ENCODE assay signal across 15 cellular contexts in the genomic region with DNA sequence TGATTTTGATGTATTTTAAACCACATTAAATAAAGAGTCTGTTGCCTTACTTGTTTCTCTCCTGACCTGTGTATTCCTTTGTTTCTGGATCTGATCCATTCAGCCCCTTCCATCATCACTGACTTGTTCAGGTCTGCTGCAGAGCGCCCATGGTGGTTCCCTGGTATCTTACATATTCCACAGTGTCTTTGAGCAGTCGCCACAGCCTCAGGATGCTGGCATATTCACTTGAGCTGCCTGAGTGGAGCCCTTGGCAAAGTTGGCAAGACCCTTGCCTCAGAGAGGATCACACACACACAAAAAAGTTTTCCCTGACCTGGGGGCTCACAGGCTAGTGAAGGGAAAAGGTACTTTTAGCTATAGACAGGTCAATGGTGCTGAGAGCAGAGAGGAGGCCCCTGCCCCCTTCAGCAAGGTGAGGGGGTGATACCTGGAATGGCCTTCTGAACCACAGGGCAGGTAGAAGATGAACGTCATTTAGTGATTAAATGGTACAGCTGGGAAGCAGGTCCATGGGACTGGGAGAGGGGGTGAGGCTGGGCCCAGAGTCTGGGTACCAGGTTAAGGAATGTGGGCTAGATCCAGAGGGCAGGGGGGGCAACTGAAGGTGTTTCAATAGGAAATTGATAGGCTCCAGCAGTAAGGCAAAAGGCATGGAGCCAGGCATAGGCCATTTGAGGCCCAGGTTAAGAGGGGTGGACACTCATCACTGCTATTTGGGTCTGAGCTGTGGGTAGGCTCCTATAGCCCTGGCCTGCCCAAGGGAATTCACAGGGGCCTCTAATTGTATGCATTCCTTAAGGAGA. TPM values are rescaled to one million over a fixed set of nuclear protein-coding genes. Genes with fewer than 3 reads are reported as not detected.
A peak's percentile ranks its signal among the peaks of the same experiment; 100 is the strongest.
DNase-seq lines count a peak whose midpoint lies in the region; ATAC-seq, FAIRE-seq and TF ChIP-seq lines count a peak whose summit lies in the region.
"Had no signal": no experiment of that assay in that cellular context is flagged by ENCODE, and none has a peak within 500 bp of the region (broad histone marks: within the 10 kb centered on the region; RNA-seq: fewer than 3 reads in every experiment).

No MANE protein-coding gene starts in this region.

- intact Hi-C loops in HCT116 (cut with micrococcal nuclease) (no loop called here), GM12878 (cut with micrococcal nuclease; ENCODE audit: unreplicated experiment) (no loop called here)

- H4K20me1 ChIP-seq in HCT116 (ENCODE audit: insufficient read depth) = no peaks in the 10 kb centered on the region
- no peaks in the 10 kb centered on the region for H4K20me1 ChIP-seq in GM12878 (ENCODE audit: control insufficient read depth, insufficient read depth)

- H3K4me2 ChIP-seq in HCT116 (ENCODE audit: low read length) (no peak overlapping the region), GM12878 (ENCODE audit: control insufficient read depth, insufficient read depth) (no peak overlapping the region), neuronal stem cell (ENCODE audit: insufficient read depth, low read length, poor library complexity, severe bottlenecking) (no peak overlapping the region)

- no peak overlapping the region for H2BK12ac ChIP-seq in neuronal stem cell (ENCODE audit: low read length)

- no peak overlapping the region for H4K91ac ChIP-seq in neuronal stem cell (ENCODE audit: low read depth, low read length, poor library complexity)

- CTCF ChIA-PET in HCT116 (lab: Charles Lee) = interaction anchor here (1.1 kb wide), 1 partner anchor 12 kb away, joined by 3 read pairs; no protein-coding TSS in a partner anchor
- CTCF ChIA-PET in GM12878 (lab: Yijun Ruan, JAX) = interaction anchor here (1.0 to 2.1 kb wide), 2 partner anchors 17 to 118 kb away, joined by 4 to 5 read pairs; no protein-coding TSS in a partner anchor

- peaks cover 61% of the 10 kb centered on the region for H3K4me1 Mint-ChIP-seq in T-helper 1 cell treated with Interleukin-12 subunit alpha and Interleukin-12 subunit beta and Interleukin-4 antibody, amounts not matched to agents 30 μg/mL and 1 μg/mL, for 36 hours (ENCODE audit: low read depth)
- H3K4me1 Mint-ChIP-seq in neural crest cell = peaks cover 43% of the 10 kb centered on the region

- H3K14ac ChIP-seq in neuronal stem cell (ENCODE audit: low read length) = no peak overlapping the region

- peaks cover 43% of the 10 kb centered on the region for H3K36me3 Mint-ChIP-seq in T-helper 1 cell treated with Interleukin-12 subunit alpha and Interleukin-12 subunit beta and Interleukin-4 antibody, amounts not matched to agents 30 μg/mL and 1 μg/mL, for 36 hours (ENCODE audit: low read depth)
- peaks cover 13% of the 10 kb centered on the region for H3K36me3 Mint-ChIP-seq in neural crest cell (ENCODE audit: low read depth)

- no peak overlapping the region for H3K4ac ChIP-seq in neuronal stem cell (ENCODE audit: low read length)

- H2BK5ac ChIP-seq in neuronal stem cell (ENCODE audit: low read length) = no peak overlapping the region

- no peak overlapping the region for H2BK15ac ChIP-seq in neuronal stem cell (ENCODE audit: low read length)

- H2AFZ ChIP-seq in HCT116 (ENCODE audit: low read depth, low read length, poor library complexity, severe bottlenecking) (no peak overlapping the region), GM12878 (ENCODE audit: control insufficient read depth, low read depth, low read length) (no peak overlapping the region), neuronal stem cell (ENCODE audit: low read length) (no peak overlapping the region)

- TF ChIP-seq RAD21 in HCT116 (IDR thresholded peaks at IDR 0.05; ENCODE audit: low read depth) (no peak), GM12878 (IDR thresholded peaks at IDR 0.05; ENCODE audit: insufficient read depth, low read depth, low read length) (no peak)

- no peak for FAIRE-seq in GM12878 (lab: Jason Lieb, UNC)
- FAIRE-seq: endometrium, urothelium cell line had no signal

- H3K9me3 Mint-ChIP-seq in T-helper 1 cell treated with Interleukin-12 subunit alpha and Interleukin-12 subunit beta and Interleukin-4 antibody, amounts not matched to agents 30 μg/mL and 1 μg/mL, for 36 hours = no peaks in the 10 kb centered on the region
- no peaks in the 10 kb centered on the region for H3K9me3 Mint-ChIP-seq in neural crest cell

- TF ChIP-seq EP300 in GM12878 (IDR thresholded peaks at IDR 0.05; ENCODE audit: borderline replicate concordance in 1 of 2, control insufficient read depth in 1 of 2, low read depth in 2 of 2, low read length in 2 of 2) = no peak

- no peak overlapping the region for H4K8ac ChIP-seq in neuronal stem cell (ENCODE audit: low read depth, low read length)

- H3K79me2 ChIP-seq in HCT116 (ENCODE audit: insufficient read depth, low read length) (no peaks in the 10 kb centered on the region), GM12878 (ENCODE audit: control insufficient read depth, insufficient read depth, low read length) (peaks cover 17% of the 10 kb centered on the region)

- H3K79me1 ChIP-seq in neuronal stem cell (ENCODE audit: low read depth, low read length) = no peaks in the 10 kb centered on the region

- H3K36me3 ChIP-seq in HCT116 (ENCODE audit: control insufficient read depth in 1 of 2, insufficient read depth in 2 of 2, low read length in 2 of 2) (peaks cover 16 to 38% of the 10 kb centered on the region in 2 experiments), GM12878 (ENCODE audit: control insufficient read depth in 2 of 2, insufficient read depth in 2 of 2, low read length in 1 of 2) (peaks cover 26 to 32% of the 10 kb centered on the region in 2 experiments), neuronal stem cell (replicated peaks in 1 of 2; ENCODE audit: control insufficient read depth in 2 of 2, insufficient read depth in 2 of 2, low read length in 2 of 2) (peaks cover 38 to 54% of the 10 kb centered on the region in 2 donors)

- TF ChIP-seq CTCF in HCT116 (IDR thresholded peaks at IDR 0.05 in 2 of 3, conservative IDR thresholded peaks at IDR 0.05 in 1 of 3; ENCODE audit: borderline replicate concordance in 1 of 3, insufficient read depth in 1 of 3, low read depth in 2 of 3, low read length in 2 of 3) (no peak), GM12878 (IDR thresholded peaks at IDR 0.05 in 2 of 3, conservative IDR thresholded peaks at IDR 0.05 in 1 of 3; ENCODE audit: control insufficient read depth in 2 of 3, extremely low read depth in 1 of 3, insufficient read depth in 1 of 3, low read depth in 3 of 3, low read length in 3 of 3) (no peak), neural crest cell (conservative IDR thresholded peaks at IDR 0.05) (no peak)

- H3K18ac ChIP-seq in neuronal stem cell (ENCODE audit: low read length) = no peak overlapping the region

- DNase-seq in T-helper 1 cell (no peak), HCT116 (ENCODE audit: low read depth, low spot score) (no peak), GM12878 (ENCODE audit: low read depth, low spot score) (no peak), neural crest cell (ENCODE audit: low read depth, low spot score) (no peak), A172 (ENCODE audit: low spot score) (no peak), neuronal stem cell (ENCODE audit: low spot score) (no peak), NCI-H1092 treated with DMSO at 0.1 percent for 48 hours (lab: John Stamatoyannopoulos, UW) (no peak)
- DNase-seq: heart left ventricle, occipital lobe had no signal

- peak overlapping the region; percentile 76 for H3K27ac Mint-ChIP-seq in T-helper 1 cell treated with Interleukin-12 subunit alpha and Interleukin-12 subunit beta and Interleukin-4 antibody, amounts not matched to agents 30 μg/mL and 1 μg/mL, for 36 hours
- no peak overlapping the region for H3K27ac Mint-ChIP-seq in neural crest cell (ENCODE audit: unreplicated experiment)

- RAD21 ChIA-PET in HCT116 (lab: Charles Lee; ENCODE audit: low non-redundant PET in 1 of 2, low total read pairs in 2 of 2, uncharacterized antibody in 2 of 2, unreplicated experiment in 2 of 2) (no interaction called here), GM12878 (lab: Charles Lee; ENCODE audit: unreplicated experiment) (interaction anchor here (0.6 to 4.2 kb wide), 3 partner anchors 18 to 45 kb away, joined by 3 to 22 read pairs (median 13); a partner anchor contains a TSS)

- H3K23ac ChIP-seq in neuronal stem cell (ENCODE audit: low read depth, low read length, poor library complexity) = no peak overlapping the region

- BruUV-seq in HCT116 (replicated peaks; lab: Mats Ljungman, UMichigan) (no TSS peak), GM12878 (replicated peaks; lab: Mats Ljungman, UMichigan) (no TSS peak)

- H3K4me3 Mint-ChIP-seq in T-helper 1 cell treated with Interleukin-12 subunit alpha and Interleukin-12 subunit beta and Interleukin-4 antibody, amounts not matched to agents 30 μg/mL and 1 μg/mL, for 36 hours = no peak overlapping the region
- H3K4me3 Mint-ChIP-seq in neural crest cell = peak overlapping the region; percentile 50

- ATAC-seq in HCT116 (no peak), GM12878 (no peak)
- ATAC-seq: heart left ventricle had no signal

- H3K9ac ChIP-seq in HCT116 (ENCODE audit: low read length) (no peak overlapping the region), GM12878 (ENCODE audit: control insufficient read depth, insufficient read depth, low read length) (no peak overlapping the region), neuronal stem cell (ENCODE audit: low read depth, low read length, poor library complexity) (no peak overlapping the region)

- H3K4me1 ChIP-seq in HCT116 (ENCODE audit: control insufficient read depth in 1 of 2, insufficient read depth in 2 of 2, low read length in 2 of 2) (peaks cover 5 to 21% of the 10 kb centered on the region in 2 experiments; a peak in 3 of 4 replicates), GM12878 (ENCODE audit: control insufficient read depth, insufficient read depth, low read length) (peaks cover 21% of the 10 kb centered on the region), neuronal stem cell (ENCODE audit: control insufficient read depth in 2 of 2, insufficient read depth in 1 of 2, low read depth in 1 of 2, low read length in 2 of 2) (peaks cover 20 to 23% of the 10 kb centered on the region in 2 donors)

- no peaks in the 10 kb centered on the region for H3K27me3 Mint-ChIP-seq in T-helper 1 cell treated with Interleukin-12 subunit alpha and Interleukin-12 subunit beta and Interleukin-4 antibody, amounts not matched to agents 30 μg/mL and 1 μg/mL, for 36 hours (ENCODE audit: low read depth)
- H3K27me3 Mint-ChIP-seq in neural crest cell (ENCODE audit: low read depth) = peaks cover 3% of the 10 kb centered on the region

- H3K27ac ChIP-seq in HCT116 (ENCODE audit: low read depth, low read length) (no peak overlapping the region), GM12878 (ENCODE audit: control insufficient read depth, insufficient read depth) (no peak overlapping the region), neuronal stem cell (replicated peaks; ENCODE audit: low read length) (no peak overlapping the region)

- 100% methylated on average over 3 of the region's 3 CpGs for WGBS in GM12878 (ENCODE audit: insufficient coverage, insufficient replicate concordance, low lambda C conversion rate, missing lambda C conversion rate)
- no CpG with 5 or more reads among the region's 3 CpGs for WGBS in neuronal stem cell (ENCODE audit: extremely low coverage in 2 of 2, insufficient read length in 2 of 2, insufficient replicate concordance in 1 of 2), 2 donors

- no peak for TF ChIP-seq POLR2A in HCT116 (IDR thresholded peaks at IDR 0.05; ENCODE audit: borderline replicate concordance, extremely low read depth, insufficient read depth, insufficient read length)
- peak; percentile 66 for TF ChIP-seq POLR2A in GM12878 (IDR thresholded peaks at IDR 0.05; ENCODE audit: low read depth, low read length)

- H3K9me3 ChIP-seq in HCT116 (ENCODE audit: control insufficient read depth in 1 of 2, insufficient read depth in 1 of 2, low read depth in 1 of 2, low read length in 2 of 2) (no peaks in the 10 kb centered on the region), GM12878 (replicated peaks; ENCODE audit: control insufficient read depth, insufficient read depth, low read length) (no peaks in the 10 kb centered on the region), neuronal stem cell (replicated peaks in 1 of 2; ENCODE audit: control insufficient read depth in 2 of 2, insufficient read depth in 1 of 2, low read depth in 1 of 2, low read length in 2 of 2) (no peaks in the 10 kb centered on the region)
- H3K9me3 ChIP-seq: heart left ventricle had no signal

- POLR2A ChIA-PET in HCT116 (lab: Charles Lee) (no interaction called here), GM12878 (lab: Charles Lee) (interaction anchor here (1.2 kb wide), 1 partner anchor 17 kb away, joined by 5 read pairs; no protein-coding TSS in a partner anchor)

- SMC1A ChIA-PET in GM12878 (lab: Charles Lee; ENCODE audit: uncharacterized antibody, unreplicated experiment) = interaction anchor here (1.1 kb wide), 1 partner anchor 16 kb away, joined by 3 read pairs; no protein-coding TSS in a partner anchor

- no peaks in the 10 kb centered on the region for H3K9me2 ChIP-seq in HCT116 (ENCODE audit: insufficient read depth)

- H3K27me3 ChIP-seq in HCT116 (ENCODE audit: insufficient read depth, low read length) = no peaks in the 10 kb centered on the region
- H3K27me3 ChIP-seq in GM12878 (replicated peaks in 1 of 2; ENCODE audit: control insufficient read depth in 2 of 2, insufficient read depth in 2 of 2, low read length in 1 of 2) = no peaks in the 10 kb centered on the region
- H3K27me3 ChIP-seq in neuronal stem cell (ENCODE audit: control insufficient read depth in 3 of 3, insufficient read depth in 3 of 3, low read depth in 1 of 3, low read length in 3 of 3) = no peaks in the 10 kb centered on the region
- H3K27me3 ChIP-seq: heart left ventricle had no signal

- in situ Hi-C loops in GM12878 (cut with MboI) = no loop called here

- no peak overlapping the region for H2BK120ac ChIP-seq in neuronal stem cell (ENCODE audit: low read depth, low read length)

- no peak overlapping the region for H2AK5ac ChIP-seq in neuronal stem cell (ENCODE audit: low read depth, low read length)

- no peak overlapping the region for H3K4me3 ChIP-seq in HCT116 (replicated peaks in 1 of 2; ENCODE audit: low read depth in 1 of 2, low read length in 2 of 2)
- H3K4me3 ChIP-seq in GM12878 = no peak overlapping the region
- H3K4me3 ChIP-seq in neuronal stem cell (ENCODE audit: low read length in 2 of 2) = no peak overlapping the region

RNA-seq across cellular contexts. Expression of a gene that starts 2.0 kb away (rescaled TPM):
- 5.9 TPM for total RNA-seq in HCT116 (2021; ENCODE audit: unreplicated experiment)
- 5.5 and 6.3 TPM in 2 replicates for polyA plus RNA-seq in HCT116 (2012)
- 43.6 and 44.7 TPM in 2 replicates for total RNA-seq in GM12878 (2013; cell fraction: nucleolus; rRNA removed)
- 95.9 and 101 TPM in 2 replicates for total RNA-seq in GM12878 (2014; rRNA removed)
- 57.3 and 66.2 TPM in 2 replicates for total RNA-seq in GM12878 (2014; rRNA removed; fragmentation: Illumina TruSeq; extraction: Trizol)
- total RNA-seq in GM12878 (2021) = 87.1 and 89.7 TPM in 2 replicates
- polyA plus RNA-seq in GM12878 (2011; ENCODE audit: low read depth) = 25.9 TPM
- polyA plus RNA-seq in GM12878 (2011; rRNA removed) = 66.2 and 91.5 TPM in 2 replicates
- 150 and 206 TPM in 2 replicates for polyA plus RNA-seq in GM12878 (2011; cell fraction: cytosol; rRNA removed)
- 89.4 and 110 TPM in 2 replicates for polyA plus RNA-seq in GM12878 (2011; cell fraction: nucleus; rRNA removed)
- 67.5 and 79.9 TPM in 2 replicates for polyA plus RNA-seq in GM12878 (2012)
- 14.2 and 48.9 TPM in 2 replicates for polyA plus RNA-seq in GM12878 (2014; fragmentation: Illumina TruSeq; extraction: Trizol)
- polyA plus RNA-seq in GM12878 (2014; fragmentation: Nextera tagmentation; extraction: Ambion mirVana) = 10 to 100 TPM; 10.5 to 29.8 TPM
- 102 and 111 TPM in 2 replicates for polyA plus RNA-seq in GM12878 (2014; rRNA removed)
- 100 to 1,000 TPM; 127 to 135 TPM for polyA plus RNA-seq in GM12878 (2016; fragmentation: Nextera tagmentation; extraction: Ambion mirVana)
- 32.7 and 85.5 TPM in 2 replicates for polyA minus RNA-seq in GM12878 (2011; rRNA and poly(A)+ RNA removed)
- 30.9 and 31.1 TPM in 2 replicates for polyA minus RNA-seq in GM12878 (2011; cell fraction: cytosol; rRNA and poly(A)+ RNA removed)
- 16.8 and 33.4 TPM in 2 replicates for polyA minus RNA-seq in GM12878 (2011; cell fraction: nucleus; rRNA and poly(A)+ RNA removed)
- total RNA-seq in neural crest cell = 16.7 and 21.2 TPM in 2 replicates
- 5.7 and 9.1 TPM in 2 replicates for total RNA-seq in A172 (2014; rRNA removed; shearing (Covaris generic))
- 23.0 TPM for polyA plus RNA-seq in neuronal stem cell (2013, experiment 1 of 2)
- 22.7 TPM for polyA plus RNA-seq in neuronal stem cell (2013, experiment 2 of 2)

RNA-seq across cellular contexts. Expression of a gene that starts 7.0 kb away (rescaled TPM):
- total RNA-seq in HCT116 (2021; ENCODE audit: unreplicated experiment) = 4.7 TPM
- 3.8 and 3.9 TPM in 2 replicates for polyA plus RNA-seq in HCT116 (2012)
- 7.0 and 8.8 TPM in 2 replicates for total RNA-seq in GM12878 (2013; cell fraction: nucleolus; rRNA removed)
- 5.1 and 5.2 TPM in 2 replicates for total RNA-seq in GM12878 (2014; rRNA removed)
- 5.3 and 5.6 TPM in 2 replicates for total RNA-seq in GM12878 (2014; rRNA removed; fragmentation: Illumina TruSeq; extraction: Trizol)
- 2.9 and 3.3 TPM in 2 replicates for total RNA-seq in GM12878 (2021)
- 1.0 TPM for polyA plus RNA-seq in GM12878 (2011; ENCODE audit: low read depth)
- 3.1 and 4.1 TPM in 2 replicates for polyA plus RNA-seq in GM12878 (2011; rRNA removed)
- 3.7 and 5.7 TPM in 2 replicates for polyA plus RNA-seq in GM12878 (2011; cell fraction: cytosol; rRNA removed)
- polyA plus RNA-seq in GM12878 (2011; cell fraction: nucleus; rRNA removed) = 6.7 and 8.0 TPM in 2 replicates
- polyA plus RNA-seq in GM12878 (2012) = 2.3 and 2.4 TPM in 2 replicates
- polyA plus RNA-seq in GM12878 (2014; fragmentation: Illumina TruSeq; extraction: Trizol) = 6.8 and 7.5 TPM in 2 replicates
- polyA plus RNA-seq in GM12878 (2014; fragmentation: Nextera tagmentation; extraction: Ambion mirVana) = 1 to 10 TPM; 2.1 to 3.8 TPM
- 5.5 and 6.4 TPM in 2 replicates for polyA plus RNA-seq in GM12878 (2014; rRNA removed)
- 1 to 10 TPM; 4.8 to 5.1 TPM for polyA plus RNA-seq in GM12878 (2016; fragmentation: Nextera tagmentation; extraction: Ambion mirVana)
- 3.1 and 5.3 TPM in 2 replicates for polyA minus RNA-seq in GM12878 (2011; rRNA and poly(A)+ RNA removed)
- 1.1 and 1.6 TPM in 2 replicates for polyA minus RNA-seq in GM12878 (2011; cell fraction: cytosol; rRNA and poly(A)+ RNA removed)
- polyA minus RNA-seq in GM12878 (2011; cell fraction: nucleus; rRNA and poly(A)+ RNA removed) = 4.1 and 6.5 TPM in 2 replicates
- total RNA-seq in neural crest cell = 7.3 and 7.8 TPM in 2 replicates
- total RNA-seq in A172 (2014; rRNA removed; shearing (Covaris generic)) = 0.45 TPM in 1 of 2 replicates, not detected in the other
- 4.2 TPM for polyA plus RNA-seq in neuronal stem cell (2013, experiment 1 of 2)
- polyA plus RNA-seq in neuronal stem cell (2013, experiment 2 of 2) = 3.8 TPM

RNA-seq across cellular contexts. Expression of a gene that starts 10.4 kb away (rescaled TPM):
- total RNA-seq in HCT116 (2021; ENCODE audit: unreplicated experiment) (0.27 TPM), GM12878 (2014; rRNA removed) (not detected in 2 replicates), GM12878 (2014; rRNA removed; fragmentation: Illumina TruSeq; extraction: Trizol) (not detected in 2 replicates), GM12878 (2021) (0.13 and 0.15 TPM in 2 replicates), neural crest cell (not detected in 2 replicates)
- polyA plus RNA-seq in HCT116 (2012) = 0.10 and 0.12 TPM in 2 replicates
- total RNA-seq in GM12878 (2013; cell fraction: nucleolus; rRNA removed) = not detected in 2 replicates
- not detected for polyA plus RNA-seq in GM12878 (2011; ENCODE audit: low read depth)
- polyA plus RNA-seq in GM12878 (2011; rRNA removed) (not detected in 2 replicates), GM12878 (2014; fragmentation: Illumina TruSeq; extraction: Trizol) (not detected in 2 replicates), GM12878 (2014; fragmentation: Nextera tagmentation; extraction: Ambion mirVana) (not detected), GM12878 (2014; rRNA removed) (not detected in 2 replicates), GM12878 (2016; fragmentation: Nextera tagmentation; extraction: Ambion mirVana) (under 1 TPM; 0.12 to 0.21 TPM)
- polyA plus RNA-seq in GM12878 (2011; cell fraction: cytosol; rRNA removed) = not detected in 2 replicates
- polyA plus RNA-seq in GM12878 (2011; cell fraction: nucleus; rRNA removed) = 0.18 and 0.25 TPM in 2 replicates
- polyA plus RNA-seq in GM12878 (2012) = 0.14 and 0.17 TPM in 2 replicates
- polyA minus RNA-seq in GM12878 (2011; rRNA and poly(A)+ RNA removed) = not detected in 2 replicates
- polyA minus RNA-seq in GM12878 (2011; cell fraction: cytosol; rRNA and poly(A)+ RNA removed) = not detected in 2 replicates
- polyA minus RNA-seq in GM12878 (2011; cell fraction: nucleus; rRNA and poly(A)+ RNA removed) = 0.19 TPM in 1 of 2 replicates, not detected in the other
- not detected in 2 replicates for total RNA-seq in A172 (2014; rRNA removed; shearing (Covaris generic))
- 0.03 TPM for polyA plus RNA-seq in neuronal stem cell (2013, experiment 1 of 2)
- polyA plus RNA-seq in neuronal stem cell (2013, experiment 2 of 2) = not detected
- total RNA-seq: A673; heart left ventricle; left lobe of liver; occipital lobe; T-helper 2 cell treated with Interferon-gamma antibody and Interleukin-4, amounts not matched to agents 100 ng/mL and 5 ng/mL, for 36 hours had no signal
- polyA plus RNA-seq: heart left ventricle had no signal

RNA-seq across cellular contexts. Expression of a gene that starts 19.0 kb away (rescaled TPM):
- total RNA-seq in HCT116 (2021; ENCODE audit: unreplicated experiment) = 37.2 TPM
- 18.8 and 19.9 TPM in 2 replicates for polyA plus RNA-seq in HCT116 (2012)
- total RNA-seq in GM12878 (2013; cell fraction: nucleolus; rRNA removed) = 39.8 and 42.3 TPM in 2 replicates
- 63.3 and 64.6 TPM in 2 replicates for total RNA-seq in GM12878 (2014; rRNA removed)
- total RNA-seq in GM12878 (2014; rRNA removed; fragmentation: Illumina TruSeq; extraction: Trizol) = 45.3 and 47.2 TPM in 2 replicates
- total RNA-seq in GM12878 (2021) = 66.5 and 71.3 TPM in 2 replicates
- polyA plus RNA-seq in GM12878 (2011; ENCODE audit: low read depth) = 24.7 TPM
- 31.5 and 42.0 TPM in 2 replicates for polyA plus RNA-seq in GM12878 (2011; rRNA removed)
- 48.2 and 50.1 TPM in 2 replicates for polyA plus RNA-seq in GM12878 (2011; cell fraction: cytosol; rRNA removed)
- polyA plus RNA-seq in GM12878 (2011; cell fraction: nucleus; rRNA removed) = 67.5 and 72.7 TPM in 2 replicates
- 27.1 and 30.3 TPM in 2 replicates for polyA plus RNA-seq in GM12878 (2012)
- 41.1 and 45.0 TPM in 2 replicates for polyA plus RNA-seq in GM12878 (2014; fragmentation: Illumina TruSeq; extraction: Trizol)
- polyA plus RNA-seq in GM12878 (2014; fragmentation: Nextera tagmentation; extraction: Ambion mirVana) = 10 to 100 TPM in 1 of 2 experiments, 1 to 10 TPM in 1; 7.2 to 10.3 TPM
- 48.6 and 52.7 TPM in 2 replicates for polyA plus RNA-seq in GM12878 (2014; rRNA removed)
- polyA plus RNA-seq in GM12878 (2016; fragmentation: Nextera tagmentation; extraction: Ambion mirVana) = 10 to 100 TPM; 86.1 to 93.7 TPM
- 45.5 and 46.1 TPM in 2 replicates for polyA minus RNA-seq in GM12878 (2011; rRNA and poly(A)+ RNA removed)
- polyA minus RNA-seq in GM12878 (2011; cell fraction: cytosol; rRNA and poly(A)+ RNA removed) = 18.7 and 23.4 TPM in 2 replicates
- 10.3 and 16.9 TPM in 2 replicates for polyA minus RNA-seq in GM12878 (2011; cell fraction: nucleus; rRNA and poly(A)+ RNA removed)
- total RNA-seq in neural crest cell = 70.3 and 70.7 TPM in 2 replicates
- total RNA-seq in A172 (2014; rRNA removed; shearing (Covaris generic)) = 22.1 and 24.6 TPM in 2 replicates
- 20.5 TPM for polyA plus RNA-seq in neuronal stem cell (2013, experiment 1 of 2)
- polyA plus RNA-seq in neuronal stem cell (2013, experiment 2 of 2) = 20.6 TPM

RNA-seq across cellular contexts. Expression of a gene that starts 23.7 kb away (rescaled TPM):
- total RNA-seq in HCT116 (2021; ENCODE audit: unreplicated experiment) = 12.3 TPM
- 8.8 and 9.9 TPM in 2 replicates for polyA plus RNA-seq in HCT116 (2012)
- total RNA-seq in GM12878 (2013; cell fraction: nucleolus; rRNA removed) = 45.3 and 48.5 TPM in 2 replicates
- 8.1 and 8.8 TPM in 2 replicates for total RNA-seq in GM12878 (2014; rRNA removed)
- total RNA-seq in GM12878 (2014; rRNA removed; fragmentation: Illumina TruSeq; extraction: Trizol) = 4.8 and 5.2 TPM in 2 replicates
- 6.2 and 10.9 TPM in 2 replicates for total RNA-seq in GM12878 (2021)
- 6.0 TPM for polyA plus RNA-seq in GM12878 (2011; ENCODE audit: low read depth)
- polyA plus RNA-seq in GM12878 (2011; rRNA removed) = 3.8 and 5.1 TPM in 2 replicates
- 5.5 and 6.8 TPM in 2 replicates for polyA plus RNA-seq in GM12878 (2011; cell fraction: cytosol; rRNA removed)
- 41.0 and 47.4 TPM in 2 replicates for polyA plus RNA-seq in GM12878 (2011; cell fraction: nucleus; rRNA removed)
- 9.3 and 10.1 TPM in 2 replicates for polyA plus RNA-seq in GM12878 (2012)
- polyA plus RNA-seq in GM12878 (2014; fragmentation: Illumina TruSeq; extraction: Trizol) = 4.5 and 6.0 TPM in 2 replicates
- polyA plus RNA-seq in GM12878 (2014; fragmentation: Nextera tagmentation; extraction: Ambion mirVana) = 1 to 10 TPM; 2.9 to 4.5 TPM
- 6.8 and 10.7 TPM in 2 replicates for polyA plus RNA-seq in GM12878 (2014; rRNA removed)
- polyA plus RNA-seq in GM12878 (2016; fragmentation: Nextera tagmentation; extraction: Ambion mirVana) = 1 to 10 TPM; 8.6 TPM
- polyA minus RNA-seq in GM12878 (2011; rRNA and poly(A)+ RNA removed) = 12.0 and 17.4 TPM in 2 replicates
- polyA minus RNA-seq in GM12878 (2011; cell fraction: cytosol; rRNA and poly(A)+ RNA removed) = 3.2 and 5.1 TPM in 2 replicates
- 14.7 and 19.6 TPM in 2 replicates for polyA minus RNA-seq in GM12878 (2011; cell fraction: nucleus; rRNA and poly(A)+ RNA removed)
- 21.3 and 22.5 TPM in 2 replicates for total RNA-seq in neural crest cell
- total RNA-seq in A172 (2014; rRNA removed; shearing (Covaris generic)) = 3.6 and 5.5 TPM in 2 replicates
- 7.0 TPM for polyA plus RNA-seq in neuronal stem cell (2013, experiment 1 of 2)
- polyA plus RNA-seq in neuronal stem cell (2013, experiment 2 of 2) = 7.0 TPM
